ENCODE assay signal across 7 cellular contexts in genomic region chr3:49119439-49119838, GRCh38. TPM values are rescaled to one million over a fixed set of nuclear protein-coding genes. Genes with fewer than 3 reads are reported as not detected.
DNase-seq lines count a peak whose midpoint lies in the region; ATAC-seq and TF ChIP-seq lines count a peak whose summit lies in the region.

No MANE protein-coding gene starts in this region.

- POLR2A ChIA-PET in activated B cell treated with CpG ODN at 0.5 μM for 24 hours (lab: Charles Lee), result interaction anchor here (0.6 to 3.3 kb wide), 3 partner anchors 26 to 351 kb away, joined by 4 to 76 read pairs (median 6); partner anchors contain the start of genes DAG1, KLHDC8B and QRICH1

- H3K4me3 ChIP-seq in HFF-Myc (replicated peaks; ENCODE audit: low read depth, low read length), result peak overlapping the region; percentile 95

- H3K9me3 Mint-ChIP-seq in activated B cell treated with CpG ODN at 0.5 μM for 24 hours, result no peaks in the 10 kb centered on the region
- H3K9me3 Mint-ChIP-seq in glutamatergic neuron (ENCODE audit: unreplicated experiment), result peaks cover 4% of the 10 kb centered on the region
- H3K9me3 Mint-ChIP-seq in stimulated activated naive CD8-positive, alpha-beta T cell treated with anti-CD3 and anti-CD28 coated beads, Interleukin-15, amount 100 ng/mL, for 72 hours, result no peaks in the 10 kb centered on the region

- TF ChIP-seq CTCF in HFF-Myc (IDR thresholded peaks at IDR 0.05; ENCODE audit: low read depth, low read length, missing control alignments), result no peak
- TF ChIP-seq CTCF in activated B cell treated with CpG ODN at 0.5 μM for 24 hours (IDR thresholded peaks at IDR 0.05), result no peak
- TF ChIP-seq CTCF in glutamatergic neuron (IDR thresholded peaks at IDR 0.05; ENCODE audit: partially characterized antibody, unreplicated experiment), result no peak

- CTCF ChIA-PET in activated B cell treated with CpG ODN at 0.5 μM for 24 hours (lab: Charles Lee), result no interaction called here

- intact Hi-C loops in activated B cell treated with CpG ODN at 0.5 μM for 24 hours (cut with micrococcal nuclease), result no loop called here

- H3K4me3 Mint-ChIP-seq in activated B cell treated with CpG ODN at 0.5 μM for 24 hours, result peak overlapping the region; percentile 84
- peak overlapping the region; percentile 93 for H3K4me3 Mint-ChIP-seq in glutamatergic neuron (ENCODE audit: unreplicated experiment)
- H3K4me3 Mint-ChIP-seq in stimulated activated naive CD8-positive, alpha-beta T cell treated with anti-CD3 and anti-CD28 coated beads, Interleukin-15, amount 100 ng/mL, for 72 hours, result peak overlapping the region; percentile 83 to 88

- no peak for ATAC-seq in activated B cell treated with CpG ODN at 0.5 μM for 24 hours (ENCODE audit: low read depth)
- no peak for ATAC-seq in stimulated activated naive CD8-positive, alpha-beta T cell treated with anti-CD3 and anti-CD28 coated beads, Interleukin-15, amount 100 ng/mL, for 72 hours
- ATAC-seq in GM19395 (IDR thresholded peaks at IDR 0.05; ENCODE audit: unreplicated experiment), result no peak

- H3K27me3 Mint-ChIP-seq in activated B cell treated with CpG ODN at 0.5 μM for 24 hours (no peaks in the 10 kb centered on the region), glutamatergic neuron (ENCODE audit: unreplicated experiment) (peaks cover 13% of the 10 kb centered on the region)
- no peaks in the 10 kb centered on the region for H3K27me3 Mint-ChIP-seq in stimulated activated naive CD8-positive, alpha-beta T cell treated with anti-CD3 and anti-CD28 coated beads, Interleukin-15, amount 100 ng/mL, for 72 hours

- H3K4me1 Mint-ChIP-seq in activated B cell treated with CpG ODN at 0.5 μM for 24 hours, result peaks cover 17% of the 10 kb centered on the region
- H3K4me1 Mint-ChIP-seq in glutamatergic neuron (ENCODE audit: low read depth, unreplicated experiment), result no peaks in the 10 kb centered on the region
- H3K4me1 Mint-ChIP-seq in stimulated activated naive CD8-positive, alpha-beta T cell treated with anti-CD3 and anti-CD28 coated beads, Interleukin-15, amount 100 ng/mL, for 72 hours, result peaks cover 32% of the 10 kb centered on the region

- peaks cover 41% of the 10 kb centered on the region for H3K36me3 Mint-ChIP-seq in activated B cell treated with CpG ODN at 0.5 μM for 24 hours (ENCODE audit: low read depth)
- H3K36me3 Mint-ChIP-seq in glutamatergic neuron (ENCODE audit: unreplicated experiment), result no peaks in the 10 kb centered on the region

- DNase-seq in HFF-Myc (ENCODE audit: extremely low read depth, low read depth) (no peak), activated B cell treated with CpG ODN at 0.5 μM for 24 hours (no peak), glutamatergic neuron (no peak), amniotic stem cell (lab: John Stamatoyannopoulos, UW) (no peak)
- DNase-seq in stimulated activated naive CD8-positive, alpha-beta T cell treated with anti-CD3 and anti-CD28 coated beads, Interleukin-15, amount 100 ng/mL, for 72 hours, result no peak
- DNase-seq in activated CD8-positive, alpha-beta memory T cell treated with anti-CD3 and anti-CD28 coated beads for 24 hours, result no peak

- peak overlapping the region; percentile 79 for H3K27ac Mint-ChIP-seq in activated B cell treated with CpG ODN at 0.5 μM for 24 hours
- H3K27ac Mint-ChIP-seq in glutamatergic neuron (ENCODE audit: unreplicated experiment), result no peak overlapping the region
- H3K27ac Mint-ChIP-seq in stimulated activated naive CD8-positive, alpha-beta T cell treated with anti-CD3 and anti-CD28 coated beads, Interleukin-15, amount 100 ng/mL, for 72 hours, result peak overlapping the region; percentile 83 to 89

RNA-seq across cellular contexts. Expression of gene USP19, which starts 1.2 kb away (rescaled TPM):
- total RNA-seq in activated B cell treated with CpG ODN at 0.5 μM for 24 hours, result 62.0 and 75.3 TPM in 2 replicates
- 83.1 TPM for total RNA-seq in glutamatergic neuron (ENCODE audit: unreplicated experiment)

RNA-seq across cellular contexts. Expression of gene LAMB2, which starts 13.4 kb away (rescaled TPM):
- total RNA-seq in activated B cell treated with CpG ODN at 0.5 μM for 24 hours, result not detected in 2 replicates
- 16.6 TPM for total RNA-seq in glutamatergic neuron (ENCODE audit: unreplicated experiment)

RNA-seq across cellular contexts. Expression of gene QARS1, which starts 14.9 kb away (rescaled TPM):
- 321 and 342 TPM in 2 replicates for total RNA-seq in activated B cell treated with CpG ODN at 0.5 μM for 24 hours
- 266 TPM for total RNA-seq in glutamatergic neuron (ENCODE audit: unreplicated experiment)

RNA-seq across cellular contexts. Expression of gene QRICH1, which starts 25.6 kb away (rescaled TPM):
- total RNA-seq in activated B cell treated with CpG ODN at 0.5 μM for 24 hours (142 and 155 TPM in 2 replicates), glutamatergic neuron (ENCODE audit: unreplicated experiment) (135 TPM)

RNA-seq across cellular contexts. Expression of gene CCDC71, which starts 46.7 kb away (rescaled TPM):
- total RNA-seq in activated B cell treated with CpG ODN at 0.5 μM for 24 hours (28.3 and 28.9 TPM in 2 replicates), glutamatergic neuron (ENCODE audit: unreplicated experiment) (22.1 TPM)

Comparison
In these comparisons a context has a peak if more than half of its experiments do, and no peak if none do; other contexts are left out.
1. RNA of gene LAMB2, which starts 13.4 kb away (total RNA-seq): 16.6 TPM in glutamatergic neuron (single experiment); not detected in activated B cell treated with CpG ODN at 0.5 μM for 24 hours; every median in the first group is over 10 times any median in the second.
2. Peak in every context shown above with its lines, with median percentiles within 50 percentile points of each other: H3K4me3 Mint-ChIP-seq.